ENCODE assay signal across 8 cellular contexts in the genomic region with DNA sequence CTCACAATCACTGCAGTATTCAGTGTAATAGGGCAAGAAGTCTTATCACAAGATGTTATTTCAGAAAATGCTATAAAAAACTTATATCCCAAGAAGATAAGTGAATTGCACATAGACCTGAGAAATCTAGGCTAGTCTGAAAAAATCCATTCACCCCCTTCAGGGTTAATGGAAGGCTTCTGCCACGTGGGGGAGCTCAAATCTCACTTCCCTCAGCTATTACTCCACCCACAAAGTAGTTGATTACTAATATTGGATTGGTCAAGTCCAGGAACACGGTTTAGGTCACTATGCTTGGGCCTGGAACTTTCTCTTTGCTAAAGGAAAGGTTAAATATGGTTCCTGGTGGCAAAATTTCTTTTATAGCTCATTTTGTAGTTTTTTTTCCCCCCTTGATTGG. TPM values are rescaled to one million over a fixed set of nuclear protein-coding genes. Genes with fewer than 3 reads are reported as not detected.
DNase-seq lines count a peak whose midpoint lies in the region; ATAC-seq and TF ChIP-seq lines count a peak whose summit lies in the region.

No MANE protein-coding gene starts in this region.

- no peak overlapping the region for H3K4me3 ChIP-seq in colonic mucosa

- H3K27me3 ChIP-seq in colonic mucosa: no peaks in the 10 kb centered on the region

- H3K4me1 ChIP-seq in colonic mucosa: no peaks in the 10 kb centered on the region

- DNase-seq in NK-92 treated with Interleukin-12 subunit alpha and Interleukin-12 subunit beta, amount 100 ng/mL, for 24 hours (lab: John Stamatoyannopoulos, UW): peak; percentile 5
- DNase-seq in NK-92 (lab: John Stamatoyannopoulos, UW; ENCODE audit: unreplicated experiment): no peak
- peak; percentile 60 for DNase-seq in OCI-M1 (lab: John Stamatoyannopoulos, UW)
- no peak for DNase-seq in colonic mucosa
- DNase-seq in neural crest cell (ENCODE audit: low read depth, low spot score): peak; percentile 18
- no peak for DNase-seq in NCI-H146 (lab: John Stamatoyannopoulos, UW)

- H3K27ac Mint-ChIP-seq in neural crest cell (ENCODE audit: unreplicated experiment): no peak overlapping the region

- peak; percentile 17 for TF ChIP-seq CTCF in colonic mucosa (IDR thresholded peaks at IDR 0.05)
- TF ChIP-seq CTCF in neural crest cell (conservative IDR thresholded peaks at IDR 0.05): peak; percentile 58

- H3K9ac ChIP-seq in colonic mucosa (ENCODE audit: low read depth in 2 of 2, low read length in 2 of 2): no peak overlapping the region

- H3K27ac ChIP-seq in colonic mucosa: no peak overlapping the region

- no peaks in the 10 kb centered on the region for H3K36me3 Mint-ChIP-seq in neural crest cell (ENCODE audit: low read depth)

- no peak overlapping the region for H3K4me3 Mint-ChIP-seq in neural crest cell

- no peaks in the 10 kb centered on the region for H3K27me3 Mint-ChIP-seq in neural crest cell (ENCODE audit: low read depth)

- no peaks in the 10 kb centered on the region for H3K36me3 ChIP-seq in colonic mucosa

- H3K9me3 ChIP-seq in colonic mucosa: no peaks in the 10 kb centered on the region

- H3K9me3 Mint-ChIP-seq in neural crest cell: peaks cover 12% of the 10 kb centered on the region

- H3K4me1 Mint-ChIP-seq in neural crest cell: peaks cover 3% of the 10 kb centered on the region

- intact Hi-C loops in colonic mucosa (cut with DNase I): no loop called here

- ATAC-seq in GM19452 (IDR thresholded peaks at IDR 0.05; ENCODE audit: unreplicated experiment): peak; percentile 98
- peak; percentile 97 for ATAC-seq in HG03280 (IDR thresholded peaks at IDR 0.05; ENCODE audit: unreplicated experiment)

RNA-seq across cellular contexts. Expression of a gene that starts 51.2 kb away (rescaled TPM):
- under 1 TPM; 0.52 to 0.93 TPM for total RNA-seq in colonic mucosa
- total RNA-seq in neural crest cell: 31.2 and 34.0 TPM in 2 replicates

Comparison
In these comparisons a context has a peak if more than half of its experiments do, and no peak if none do; other contexts are left out.
1. DNase-seq: peak in NK-92 treated with Interleukin-12 subunit alpha and Interleukin-12 subunit beta, amount 100 ng/mL, for 24 hours (single experiment), OCI-M1 (single experiment) and neural crest cell (single experiment); none in NK-92 (single experiment), colonic mucosa (single experiment) and NCI-H146 (single experiment).
2. RNA of a gene that starts 51.2 kb away (total RNA-seq): 31.2 to 34.0 TPM in neural crest cell; 0.52 to 0.93 TPM in colonic mucosa; every median in the first group is over 10 times any median in the second.